Comparison of ENCODE assay signal across 8 cellular contexts in genomic region chr1:156488566-156489165, GRCh38. TPM values are rescaled to one million over a fixed set of nuclear protein-coding genes. Genes with fewer than 3 reads are reported as not detected.
DNase-seq lines count a peak whose midpoint lies in the region; ATAC-seq and TF ChIP-seq lines count a peak whose summit lies in the region.

No MANE protein-coding gene starts in this region.

- peak; percentile 13 for ATAC-seq in CD8-positive, alpha-beta T cell
- ATAC-seq in HG03280 (IDR thresholded peaks at IDR 0.05; ENCODE audit: unreplicated experiment), result peak; percentile 46
- ATAC-seq in body of pancreas, result no peak
- peak; percentile 79 for ATAC-seq in stimulated activated memory B cell treated with anti-CD40 and anti-IgM and Interleukin-4, amounts not matched to agents 10 μg/mL and 1 μg/mL and 100 μg/mL, for 72 hours

- H3K9me3 ChIP-seq in CD8-positive, alpha-beta T cell (ENCODE audit: low read length), result no peaks in the 10 kb centered on the region
- H3K9me3 ChIP-seq in body of pancreas, result no peaks in the 10 kb centered on the region

- H3K36me3 ChIP-seq in CD8-positive, alpha-beta T cell (ENCODE audit: insufficient read depth, low read length), result no peaks in the 10 kb centered on the region
- no peaks in the 10 kb centered on the region for H3K36me3 ChIP-seq in body of pancreas (replicated peaks in 1 of 2; ENCODE audit: insufficient read depth in 1 of 2, low read depth in 2 of 2)

- no peak for TF ChIP-seq CTCF in CD8-positive, alpha-beta T cell (IDR thresholded peaks at IDR 0.05)
- TF ChIP-seq CTCF in body of pancreas (IDR thresholded peaks at IDR 0.05), result no peak

- in situ Hi-C loops in KBM-7 (cut with MboI; ENCODE audit: low pct_unique_long_range_greater_than_20kb, low sequenced_read_pairs), result no loop called here

- DNase-seq in CD8-positive, alpha-beta T cell, result peak in 1 of 7 experiments; percentile 22
- DNase-seq in GM19240 (ENCODE audit: insufficient read length, low spot score) (peak; percentile 71), body of pancreas (no peak), midbrain (lab: John Stamatoyannopoulos, UW) (no peak), SK-N-DZ (ENCODE audit: low spot score) (no peak), KBM-7 (no peak)

- H3K4me1 ChIP-seq in CD8-positive, alpha-beta T cell (ENCODE audit: insufficient read depth, low read length), result peaks cover 78% of the 10 kb centered on the region
- peaks cover 78% of the 10 kb centered on the region for H3K4me1 ChIP-seq in body of pancreas

- CTCF ChIA-PET in CD8-positive, alpha-beta T cell (lab: Charles Lee), result interaction anchor here (1.1 to 4.9 kb wide), 8 partner anchors 8 to 103 kb away, joined by 3 to 42 read pairs (median 9); partner anchors contain the start of gene MEF2D

- WGBS in body of pancreas, 2 donors, result 45 to 52% methylated on average over 5 of the region's 5 CpGs

- intact Hi-C loops in CD8-positive, alpha-beta T cell (cut with DNase I, micrococcal nuclease), result loop anchor here in 1 of 2 experiments (1.0 kb wide), 1 partner anchor 11 kb away; no protein-coding TSS in a partner anchor
- intact Hi-C loops in body of pancreas (cut with DNase I), result no loop called here

- peaks cover 25% of the 10 kb centered on the region for H3K36me3 Mint-ChIP-seq in CD8-positive, alpha-beta T cell
- H3K36me3 Mint-ChIP-seq in stimulated activated memory B cell treated with anti-CD40 and anti-IgM and Interleukin-4, amounts not matched to agents 10 μg/mL and 1 μg/mL and 100 μg/mL, for 72 hours, result peaks cover 12% of the 10 kb centered on the region

- POLR2A ChIA-PET in CD8-positive, alpha-beta T cell (lab: Charles Lee), result interaction anchor here (0.8 to 13.1 kb wide), 3 partner anchors 13 to 92 kb away, joined by 3 to 203 read pairs (median 4); partner anchors contain the start of gene MEF2D

- peak overlapping the region; percentile 16 for H3K27ac ChIP-seq in CD8-positive, alpha-beta T cell (ENCODE audit: low read depth, low read length)
- peak overlapping the region in 3 of 4 donors; percentile 60 to 71 (median 63) for H3K27ac ChIP-seq in body of pancreas

- H3K4me1 Mint-ChIP-seq in CD8-positive, alpha-beta T cell (ENCODE audit: low read depth), result peaks cover 94% of the 10 kb centered on the region
- peaks cover 86% of the 10 kb centered on the region for H3K4me1 Mint-ChIP-seq in stimulated activated memory B cell treated with anti-CD40 and anti-IgM and Interleukin-4, amounts not matched to agents 10 μg/mL and 1 μg/mL and 100 μg/mL, for 72 hours

- H3K4me3 ChIP-seq in CD8-positive, alpha-beta T cell (ENCODE audit: low read depth, low read length), result peak overlapping the region; percentile 29
- H3K4me3 ChIP-seq in body of pancreas, result no peak overlapping the region

- H3K4me3 Mint-ChIP-seq in CD8-positive, alpha-beta T cell, result peak overlapping the region; percentile 73
- H3K4me3 Mint-ChIP-seq in stimulated activated memory B cell treated with anti-CD40 and anti-IgM and Interleukin-4, amounts not matched to agents 10 μg/mL and 1 μg/mL and 100 μg/mL, for 72 hours, result peak overlapping the region; percentile 64

- H3K27me3 ChIP-seq in CD8-positive, alpha-beta T cell (ENCODE audit: insufficient read depth, low read length), result no peaks in the 10 kb centered on the region
- H3K27me3 ChIP-seq in body of pancreas, result no peaks in the 10 kb centered on the region

- no peaks in the 10 kb centered on the region for H3K9me3 Mint-ChIP-seq in CD8-positive, alpha-beta T cell
- H3K9me3 Mint-ChIP-seq in stimulated activated memory B cell treated with anti-CD40 and anti-IgM and Interleukin-4, amounts not matched to agents 10 μg/mL and 1 μg/mL and 100 μg/mL, for 72 hours, result no peaks in the 10 kb centered on the region

- no peak for TF ChIP-seq POLR2A in body of pancreas (IDR thresholded peaks at IDR 0.05)

- peak overlapping the region; percentile 93 for H3K27ac Mint-ChIP-seq in CD8-positive, alpha-beta T cell
- H3K27ac Mint-ChIP-seq in stimulated activated memory B cell treated with anti-CD40 and anti-IgM and Interleukin-4, amounts not matched to agents 10 μg/mL and 1 μg/mL and 100 μg/mL, for 72 hours, result peak overlapping the region; percentile 98

- H3K27me3 Mint-ChIP-seq in CD8-positive, alpha-beta T cell (ENCODE audit: low read depth), result no peaks in the 10 kb centered on the region
- H3K27me3 Mint-ChIP-seq in stimulated activated memory B cell treated with anti-CD40 and anti-IgM and Interleukin-4, amounts not matched to agents 10 μg/mL and 1 μg/mL and 100 μg/mL, for 72 hours, result no peaks in the 10 kb centered on the region

RNA-seq across cellular contexts. Expression of gene MEF2D, which starts 11.9 kb away (rescaled TPM):
- total RNA-seq in CD8-positive, alpha-beta T cell, result 100 to 1,000 TPM; 227 to 230 TPM
- total RNA-seq in body of pancreas, result 10 to 100 TPM; 15.6 to 18.1 TPM
- 5.8 and 6.3 TPM in 2 replicates for polyA plus RNA-seq in SK-N-DZ (2014; cell fraction: cytosol; rRNA removed)
- 11.9 and 15.0 TPM in 2 replicates for polyA plus RNA-seq in SK-N-DZ (2014; cell fraction: nucleus; rRNA removed)

Comparison
In these comparisons a context has a peak if more than half of its experiments do, and no peak if none do; other contexts are left out.
1. RNA of gene MEF2D, which starts 11.9 kb away (total RNA-seq): 227 to 230 TPM in CD8-positive, alpha-beta T cell; 15.6 to 18.1 TPM in body of pancreas; every median in the first group is over 10 times any median in the second.